Comparison of ENCODE assay signal across 1 cellular context in genomic region chr4:55396305-55397023, GRCh38.
A peak's percentile ranks its signal among the peaks of the same experiment; 100 is the strongest.
TF ChIP-seq lines count a peak whose summit lies in the region.

No MANE protein-coding gene starts in this region.

TF ChIP-seq in HepG2, 621 proteins besides CTCF, POLR2A, EP300 and RAD21 (continued from another document and continues in another):
- TF ChIP-seq ZNF253 (CRISPR knock-in tag; IDR thresholded peaks at IDR 0.05; ENCODE audit: borderline replicate concordance), result 0 out of 2 replicates have a peak, but pooled peaks have one; percentile 21
- no peak for TF ChIP-seq TOPORS (CRISPR knock-in tag; IDR thresholded peaks at IDR 0.05)
- TF ChIP-seq CCDC6 (CRISPR knock-in tag; IDR thresholded peaks at IDR 0.05), result no peak
- 0 out of 2 replicates have a peak, but pooled peaks have one; percentile 3 for TF ChIP-seq MED13 (CRISPR knock-in tag; IDR thresholded peaks at IDR 0.05)
- TF ChIP-seq ZKSCAN1 (IDR thresholded peaks at IDR 0.05; ENCODE audit: low read length), result no peak
- no peak for TF ChIP-seq FOXJ3 (CRISPR knock-in tag; IDR thresholded peaks at IDR 0.05; ENCODE audit: borderline replicate concordance)
- no peak; the same call in 1 of the 2 replicates for TF ChIP-seq ZNF780A (CRISPR knock-in tag; IDR thresholded peaks at IDR 0.05)
- TF ChIP-seq ELF4 (CRISPR knock-in tag; IDR thresholded peaks at IDR 0.05; ENCODE audit: borderline replicate concordance), result 0 out of 2 replicates have a peak, but pooled peaks have one; percentile 21
- TF ChIP-seq NR2F2 (IDR thresholded peaks at IDR 0.05; ENCODE audit: borderline replicate concordance, low read depth), result no peak
- no peak for TF ChIP-seq REL (CRISPR knock-in tag; conservative IDR thresholded peaks at IDR 0.05)
- TF ChIP-seq KDM2A (CRISPR knock-in tag; IDR thresholded peaks at IDR 0.05; ENCODE audit: borderline replicate concordance, low read depth), result no peak
- TF ChIP-seq PCBP1 (IDR thresholded peaks at IDR 0.05; ENCODE audit: borderline replicate concordance, low read depth, low read length), result no peak
- TF ChIP-seq KDM3A (CRISPR knock-in tag; IDR thresholded peaks at IDR 0.05; ENCODE audit: low read depth), result no peak
- peak; percentile 16; the same call in 1 of the 2 replicates for TF ChIP-seq KAT7 (CRISPR knock-in tag; IDR thresholded peaks at IDR 0.05; ENCODE audit: borderline replicate concordance)
- TF ChIP-seq ZNF512 (CRISPR knock-in tag; IDR thresholded peaks at IDR 0.05), result no peak
- TF ChIP-seq ZFP36L1 (CRISPR knock-in tag; IDR thresholded peaks at IDR 0.05), result no peak
- TF ChIP-seq TP53 (CRISPR knock-in tag; conservative IDR thresholded peaks at IDR 0.05), result no peak
- no peak for TF ChIP-seq ZNF777 (CRISPR knock-in tag; IDR thresholded peaks at IDR 0.05)
- TF ChIP-seq, protein P1, sequence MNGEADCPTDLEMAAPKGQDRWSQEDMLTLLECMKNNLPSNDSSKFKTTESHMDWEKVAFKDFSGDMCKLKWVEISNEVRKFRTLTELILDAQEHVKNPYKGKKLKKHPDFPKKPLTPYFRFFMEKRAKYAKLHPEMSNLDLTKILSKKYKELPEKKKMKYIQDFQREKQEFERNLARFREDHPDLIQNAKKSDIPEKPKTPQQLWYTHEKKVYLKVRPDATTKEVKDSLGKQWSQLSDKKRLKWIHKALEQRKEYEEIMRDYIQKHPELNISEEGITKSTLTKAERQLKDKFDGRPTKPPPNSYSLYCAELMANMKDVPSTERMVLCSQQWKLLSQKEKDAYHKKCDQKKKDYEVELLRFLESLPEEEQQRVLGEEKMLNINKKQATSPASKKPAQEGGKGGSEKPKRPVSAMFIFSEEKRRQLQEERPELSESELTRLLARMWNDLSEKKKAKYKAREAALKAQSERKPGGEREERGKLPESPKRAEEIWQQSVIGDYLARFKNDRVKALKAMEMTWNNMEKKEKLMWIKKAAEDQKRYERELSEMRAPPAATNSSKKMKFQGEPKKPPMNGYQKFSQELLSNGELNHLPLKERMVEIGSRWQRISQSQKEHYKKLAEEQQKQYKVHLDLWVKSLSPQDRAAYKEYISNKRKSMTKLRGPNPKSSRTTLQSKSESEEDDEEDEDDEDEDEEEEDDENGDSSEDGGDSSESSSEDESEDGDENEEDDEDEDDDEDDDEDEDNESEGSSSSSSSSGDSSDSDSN (CRISPR knock-in tag; IDR thresholded peaks at IDR 0.05), result peak; percentile 82; the same call in 1 of the 2 replicates
- no peak for TF ChIP-seq EED (CRISPR knock-in tag; IDR thresholded peaks at IDR 0.05)
- TF ChIP-seq ZNF589 (CRISPR knock-in tag; conservative IDR thresholded peaks at IDR 0.05), result no peak
- peak; percentile 79 for TF ChIP-seq ZNF281 (CRISPR knock-in tag; IDR thresholded peaks at IDR 0.05; ENCODE audit: borderline replicate concordance)
- TF ChIP-seq KDM5A (IDR thresholded peaks at IDR 0.05; ENCODE audit: borderline replicate concordance, low read length), result 0 out of 2 replicates have a peak, but pooled peaks have one; percentile 20
- no peak for TF ChIP-seq SALL2 (CRISPR knock-in tag; IDR thresholded peaks at IDR 0.05)
- no peak for TF ChIP-seq TBX2 (CRISPR knock-in tag; IDR thresholded peaks at IDR 0.05; ENCODE audit: borderline replicate concordance)
- no peak for TF ChIP-seq DZIP1 (CRISPR knock-in tag; IDR thresholded peaks at IDR 0.05)
- TF ChIP-seq JUND (CRISPR knock-in tag; IDR thresholded peaks at IDR 0.05), result no peak
- no peak for TF ChIP-seq SAFB2 (CRISPR knock-in tag; IDR thresholded peaks at IDR 0.05; ENCODE audit: borderline replicate concordance, low read depth)
- no peak for TF ChIP-seq ZNF775 (CRISPR knock-in tag; IDR thresholded peaks at IDR 0.05; ENCODE audit: borderline replicate concordance)
- TF ChIP-seq ZNF7 (CRISPR knock-in tag; IDR thresholded peaks at IDR 0.05), result no peak
- no peak for TF ChIP-seq ZNF280B (CRISPR knock-in tag; IDR thresholded peaks at IDR 0.05; ENCODE audit: borderline replicate concordance)
- TF ChIP-seq PLRG1 (conservative IDR thresholded peaks at IDR 0.05), result no peak
- TF ChIP-seq ARNTL (CRISPR knock-in tag; IDR thresholded peaks at IDR 0.05), result no peak
- TF ChIP-seq GRHL1 (CRISPR knock-in tag; conservative IDR thresholded peaks at IDR 0.05), result no peak
- TF ChIP-seq, protein P2, sequence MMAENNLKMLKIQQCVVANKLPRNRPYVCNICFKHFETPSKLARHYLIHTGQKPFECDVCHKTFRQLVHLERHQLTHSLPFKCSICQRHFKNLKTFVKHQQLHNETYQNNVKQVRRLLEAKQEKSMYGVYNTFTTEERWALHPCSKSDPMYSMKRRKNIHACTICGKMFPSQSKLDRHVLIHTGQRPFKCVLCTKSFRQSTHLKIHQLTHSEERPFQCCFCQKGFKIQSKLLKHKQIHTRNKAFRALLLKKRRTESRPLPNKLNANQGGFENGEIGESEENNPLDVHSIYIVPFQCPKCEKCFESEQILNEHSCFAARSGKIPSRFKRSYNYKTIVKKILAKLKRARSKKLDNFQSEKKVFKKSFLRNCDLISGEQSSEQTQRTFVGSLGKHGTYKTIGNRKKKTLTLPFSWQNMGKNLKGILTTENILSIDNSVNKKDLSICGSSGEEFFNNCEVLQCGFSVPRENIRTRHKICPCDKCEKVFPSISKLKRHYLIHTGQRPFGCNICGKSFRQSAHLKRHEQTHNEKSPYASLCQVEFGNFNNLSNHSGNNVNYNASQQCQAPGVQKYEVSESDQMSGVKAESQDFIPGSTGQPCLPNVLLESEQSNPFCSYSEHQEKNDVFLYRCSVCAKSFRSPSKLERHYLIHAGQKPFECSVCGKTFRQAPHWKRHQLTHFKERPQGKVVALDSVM (CRISPR knock-in tag; IDR thresholded peaks at IDR 0.05), result no peak
- TF ChIP-seq ZKSCAN5 (CRISPR knock-in tag; IDR thresholded peaks at IDR 0.05), result no peak
- TF ChIP-seq SPEN (CRISPR knock-in tag; IDR thresholded peaks at IDR 0.05; ENCODE audit: low read depth), result 0 out of 2 replicates have a peak, but pooled peaks have one; percentile 7
- TF ChIP-seq HHEX (CRISPR knock-in tag; IDR thresholded peaks at IDR 0.05), result no peak
- no peak for TF ChIP-seq ZNF18 (CRISPR knock-in tag; IDR thresholded peaks at IDR 0.05; ENCODE audit: insufficient replicate concordance)
- TF ChIP-seq ZBTB37 (CRISPR knock-in tag; IDR thresholded peaks at IDR 0.05), result 0 out of 2 replicates have a peak, but pooled peaks have one; percentile 39
- no peak for TF ChIP-seq ERF (CRISPR knock-in tag; IDR thresholded peaks at IDR 0.05)
- no peak for TF ChIP-seq RBM22 (optimal IDR thresholded peaks at IDR 0.05; ENCODE audit: low read length)
- peak; percentile 19; the same call in 1 of the 2 replicates for TF ChIP-seq TCF7 (IDR thresholded peaks at IDR 0.05; ENCODE audit: low read depth)
- no peak for TF ChIP-seq SRSF4 (IDR thresholded peaks at IDR 0.05; ENCODE audit: low read depth, low read length, poor library complexity, severe bottlenecking)
- no peak for TF ChIP-seq GFI1 (CRISPR knock-in tag; IDR thresholded peaks at IDR 0.05; ENCODE audit: borderline replicate concordance)
- no peak for TF ChIP-seq ZNF292 (CRISPR knock-in tag; IDR thresholded peaks at IDR 0.05; ENCODE audit: borderline replicate concordance, low read depth)
- no peak for TF ChIP-seq MBD4 (IDR thresholded peaks at IDR 0.05; ENCODE audit: borderline replicate concordance, low read length)
- TF ChIP-seq ISL2 (CRISPR knock-in tag; IDR thresholded peaks at IDR 0.05), result peak; percentile 34; the same call in 1 of the 2 replicates
- TF ChIP-seq TCF7L2 (IDR thresholded peaks at IDR 0.05; ENCODE audit: low read depth, low read length), result no peak
- TF ChIP-seq ZNF615 (CRISPR knock-in tag; IDR thresholded peaks at IDR 0.05; ENCODE audit: borderline replicate concordance), result no peak
- TF ChIP-seq RXRB (CRISPR knock-in tag; IDR thresholded peaks at IDR 0.05; ENCODE audit: borderline replicate concordance), result no peak
